Comparison of ENCODE assay signal across 17 cellular contexts in the genomic region with DNA sequence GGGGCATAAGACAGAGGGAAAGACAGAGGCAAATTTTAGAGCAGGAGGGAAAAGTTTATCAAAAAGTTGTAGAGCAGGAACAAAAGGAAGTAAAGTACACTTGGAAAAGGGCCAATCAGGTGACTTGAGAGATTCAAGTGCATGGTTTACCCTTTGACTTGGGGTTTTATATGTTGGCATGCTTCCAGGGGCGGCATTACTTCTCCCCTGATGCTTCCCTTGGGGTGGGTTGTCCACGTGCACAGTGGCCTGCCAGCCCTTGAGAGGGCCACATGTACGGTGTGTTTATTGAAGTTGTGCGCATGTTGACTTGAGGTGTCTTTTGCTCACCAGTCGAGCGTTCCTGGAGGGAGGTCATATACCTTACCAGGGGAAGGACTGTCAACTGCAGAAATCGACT.
A peak's percentile ranks its signal among the peaks of the same experiment; 100 is the strongest.
DNase-seq lines count a peak whose midpoint lies in the region; ATAC-seq and TF ChIP-seq lines count a peak whose summit lies in the region.
"Had no signal": no experiment of that assay in that cellular context is flagged by ENCODE, and none has a peak within 500 bp of the region (broad histone marks: within the 10 kb centered on the region; RNA-seq: fewer than 3 reads in every experiment).

No MANE protein-coding gene starts in this region.

- ATAC-seq in GM21381 (IDR thresholded peaks at IDR 0.05; ENCODE audit: unreplicated experiment): no peak
- ATAC-seq: GM12878 had no signal

- peaks cover 2% of the 10 kb centered on the region for H3K9me3 ChIP-seq in WERI-Rb-1 (ENCODE audit: severe bottlenecking)
- H3K9me3 ChIP-seq: BE2C had no signal

- H3K27ac ChIP-seq in WERI-Rb-1: peak overlapping the region; percentile 86

- TF ChIP-seq CTCF in WERI-Rb-1 (IDR thresholded peaks at IDR 0.05; ENCODE audit: low read depth, low read length): no peak

- no peaks in the 10 kb centered on the region for H3K36me3 ChIP-seq in WERI-Rb-1
- H3K36me3 ChIP-seq: BE2C had no signal

- H3K4me3 ChIP-seq in WERI-Rb-1 (ENCODE audit: low read depth, low read length): no peak overlapping the region
- H3K4me3 ChIP-seq: GM12878 had no signal

- DNase-seq in NCI-H82 (lab: John Stamatoyannopoulos, UW) (peak; percentile 39), NCI-H82 treated with DMSO at 0.1 percent for 48 hours (lab: John Stamatoyannopoulos, UW; ENCODE audit: unreplicated experiment) (no peak), WERI-Rb-1 (no peak), medulla oblongata (ENCODE audit: extremely low spot score) (peak; percentile 24), ureter (ENCODE audit: low spot score) (peak; percentile 59), T-helper 9 cell (no peak)
- no peak for DNase-seq in activated CD4-positive, CD25-positive, alpha-beta regulatory T cell treated with anti-CD3 and anti-CD28 coated beads, Interleukin-2, amount 50 U/mL, for 72 hours
- DNase-seq: BE2C, DND-41, Karpas-422, MV-4-11, NCI-H1417, NCI-H187, NCI-H524 treated with DMSO at 0.1 percent for 48 hours, SHP77 had no signal

- no peaks in the 10 kb centered on the region for H3K27me3 ChIP-seq in WERI-Rb-1 (ENCODE audit: insufficient read depth, low read depth, severe bottlenecking)
- H3K27me3 ChIP-seq: BE2C had no signal

Comparison
In these comparisons a context has a peak if more than half of its experiments do, and no peak if none do; other contexts are left out.
1. DNase-seq: peak in NCI-H82 (single experiment), medulla oblongata (single experiment) and ureter (single experiment); none in NCI-H82 treated with DMSO at 0.1 percent for 48 hours (single experiment), WERI-Rb-1 (single experiment), T-helper 9 cell (single experiment) and activated CD4-positive, CD25-positive, alpha-beta regulatory T cell treated with anti-CD3 and anti-CD28 coated beads, Interleukin-2, amount 50 U/mL, for 72 hours (single experiment).